In the genomic region with DNA sequence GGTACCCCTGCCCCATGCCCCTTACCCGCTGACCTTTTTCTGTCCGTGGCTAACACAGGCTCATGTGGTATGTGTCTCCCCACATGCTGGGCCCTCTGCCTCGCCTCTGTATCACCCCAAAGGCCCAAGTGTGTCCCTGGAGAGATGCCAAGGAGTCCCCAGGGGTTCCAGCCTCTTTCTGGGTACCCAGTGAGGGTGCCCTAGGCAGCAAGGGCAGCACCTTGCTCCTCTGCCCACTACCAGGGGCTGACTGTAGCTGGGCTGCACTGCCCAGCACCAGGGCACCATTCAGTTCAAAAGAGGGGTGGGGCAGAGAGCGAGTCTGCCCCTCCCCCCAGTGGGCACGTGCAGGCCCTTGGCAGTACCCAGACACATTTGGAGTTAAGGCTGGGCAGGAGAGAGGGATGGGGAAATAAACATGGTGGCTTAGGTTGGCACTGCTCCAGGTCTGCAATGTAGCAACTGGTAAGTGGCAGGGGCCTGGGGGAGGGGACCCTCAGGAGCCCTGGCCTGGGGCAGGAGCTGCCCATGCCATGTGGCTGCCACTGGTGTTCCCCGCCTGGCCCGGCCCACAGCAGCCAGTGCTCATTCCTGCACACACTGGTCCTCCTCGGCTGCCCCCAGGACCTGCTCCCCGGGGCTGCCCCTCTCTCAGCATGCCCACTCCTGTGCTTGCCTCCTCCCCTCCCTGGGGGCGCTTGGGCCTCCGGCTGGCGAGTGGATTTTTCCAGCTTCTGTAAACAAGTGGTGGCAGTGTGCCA, we compare ENCODE assay signal across 1 cellular context.
TF ChIP-seq lines count a peak whose summit lies in the region.

No MANE protein-coding gene starts in this region.

TF ChIP-seq in HepG2, 621 proteins besides CTCF, POLR2A, EP300 and RAD21 (continued from another document and continues in another):
- TF ChIP-seq, protein P1, sequence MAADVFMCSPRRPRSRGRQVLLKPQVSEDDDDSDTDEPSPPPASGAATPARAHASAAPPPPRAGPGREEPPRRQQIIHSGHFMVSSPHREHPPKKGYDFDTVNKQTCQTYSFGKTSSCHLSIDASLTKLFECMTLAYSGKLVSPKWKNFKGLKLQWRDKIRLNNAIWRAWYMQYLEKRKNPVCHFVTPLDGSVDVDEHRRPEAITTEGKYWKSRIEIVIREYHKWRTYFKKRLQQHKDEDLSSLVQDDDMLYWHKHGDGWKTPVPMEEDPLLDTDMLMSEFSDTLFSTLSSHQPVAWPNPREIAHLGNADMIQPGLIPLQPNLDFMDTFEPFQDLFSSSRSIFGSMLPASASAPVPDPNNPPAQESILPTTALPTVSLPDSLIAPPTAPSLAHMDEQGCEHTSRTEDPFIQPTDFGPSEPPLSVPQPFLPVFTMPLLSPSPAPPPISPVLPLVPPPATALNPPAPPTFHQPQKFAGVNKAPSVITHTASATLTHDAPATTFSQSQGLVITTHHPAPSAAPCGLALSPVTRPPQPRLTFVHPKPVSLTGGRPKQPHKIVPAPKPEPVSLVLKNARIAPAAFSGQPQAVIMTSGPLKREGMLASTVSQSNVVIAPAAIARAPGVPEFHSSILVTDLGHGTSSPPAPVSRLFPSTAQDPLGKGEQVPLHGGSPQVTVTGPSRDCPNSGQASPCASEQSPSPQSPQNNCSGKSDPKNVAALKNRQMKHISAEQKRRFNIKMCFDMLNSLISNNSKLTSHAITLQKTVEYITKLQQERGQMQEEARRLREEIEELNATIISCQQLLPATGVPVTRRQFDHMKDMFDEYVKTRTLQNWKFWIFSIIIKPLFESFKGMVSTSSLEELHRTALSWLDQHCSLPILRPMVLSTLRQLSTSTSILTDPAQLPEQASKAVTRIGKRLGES (CRISPR knock-in tag; IDR thresholded peaks at IDR 0.05; ENCODE audit: borderline replicate concordance), result no peak
- TF ChIP-seq, protein P2, sequence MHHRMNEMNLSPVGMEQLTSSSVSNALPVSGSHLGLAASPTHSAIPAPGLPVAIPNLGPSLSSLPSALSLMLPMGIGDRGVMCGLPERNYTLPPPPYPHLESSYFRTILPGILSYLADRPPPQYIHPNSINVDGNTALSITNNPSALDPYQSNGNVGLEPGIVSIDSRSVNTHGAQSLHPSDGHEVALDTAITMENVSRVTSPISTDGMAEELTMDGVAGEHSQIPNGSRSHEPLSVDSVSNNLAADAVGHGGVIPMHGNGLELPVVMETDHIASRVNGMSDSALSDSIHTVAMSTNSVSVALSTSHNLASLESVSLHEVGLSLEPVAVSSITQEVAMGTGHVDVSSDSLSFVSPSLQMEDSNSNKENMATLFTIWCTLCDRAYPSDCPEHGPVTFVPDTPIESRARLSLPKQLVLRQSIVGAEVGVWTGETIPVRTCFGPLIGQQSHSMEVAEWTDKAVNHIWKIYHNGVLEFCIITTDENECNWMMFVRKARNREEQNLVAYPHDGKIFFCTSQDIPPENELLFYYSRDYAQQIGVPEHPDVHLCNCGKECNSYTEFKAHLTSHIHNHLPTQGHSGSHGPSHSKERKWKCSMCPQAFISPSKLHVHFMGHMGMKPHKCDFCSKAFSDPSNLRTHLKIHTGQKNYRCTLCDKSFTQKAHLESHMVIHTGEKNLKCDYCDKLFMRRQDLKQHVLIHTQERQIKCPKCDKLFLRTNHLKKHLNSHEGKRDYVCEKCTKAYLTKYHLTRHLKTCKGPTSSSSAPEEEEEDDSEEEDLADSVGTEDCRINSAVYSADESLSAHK (CRISPR knock-in tag; IDR thresholded peaks at IDR 0.05; ENCODE audit: borderline replicate concordance), result no peak
- TF ChIP-seq BORCS8-MEF2B (CRISPR knock-in tag; IDR thresholded peaks at IDR 0.05) (no peak), BRCA1 (CRISPR knock-in tag; IDR thresholded peaks at IDR 0.05) (no peak), IRF2 (CRISPR knock-in tag; IDR thresholded peaks at IDR 0.05) (0 out of 2 replicates have a peak, but pooled peaks have one; percentile 19), GATAD2A (CRISPR knock-in tag; IDR thresholded peaks at IDR 0.05) (peak; percentile 82; the same call in 1 of the 2 replicates), ZNF703 (CRISPR knock-in tag; IDR thresholded peaks at IDR 0.05; ENCODE audit: borderline replicate concordance) (no peak), ADNP (CRISPR knock-in tag; IDR thresholded peaks at IDR 0.05) (no peak), MAFK (conservative IDR thresholded peaks at IDR 0.05 in 1 of 2, IDR thresholded peaks at IDR 0.05 in 1 of 2; ENCODE audit: low read length in 2 of 2) (no peak), KAT2B (IDR thresholded peaks at IDR 0.05; ENCODE audit: borderline replicate concordance, low read depth, low read length) (no peak), AHR (CRISPR knock-in tag; IDR thresholded peaks at IDR 0.05) (no peak), ZNF263 (CRISPR knock-in tag; IDR thresholded peaks at IDR 0.05) (peak; percentile 57), ZNF720 (CRISPR knock-in tag; IDR thresholded peaks at IDR 0.05) (no peak), ZFY (CRISPR knock-in tag; IDR thresholded peaks at IDR 0.05) (no peak), PAX8 (CRISPR knock-in tag; IDR thresholded peaks at IDR 0.05; ENCODE audit: borderline replicate concordance) (no peak), NR3C1 (CRISPR knock-in tag; IDR thresholded peaks at IDR 0.05) (no peak), NKX3-1 (CRISPR knock-in tag; IDR thresholded peaks at IDR 0.05) (no peak), ZNF761 (CRISPR knock-in tag; conservative IDR thresholded peaks at IDR 0.05) (0 out of 2 replicates have a peak, but pooled peaks have one; percentile 13), MATR3 (CRISPR knock-in tag; IDR thresholded peaks at IDR 0.05) (no peak), SOX6 (IDR thresholded peaks at IDR 0.05) (no peak), SOX6 (CRISPR knock-in tag; IDR thresholded peaks at IDR 0.05) (peak; percentile 21), ZNF841 (CRISPR knock-in tag; IDR thresholded peaks at IDR 0.05; ENCODE audit: borderline replicate concordance) (no peak), CHD4 (IDR thresholded peaks at IDR 0.05; ENCODE audit: borderline replicate concordance, low read length) (peak; percentile 15; the same call in 1 of the 2 replicates), NFIB (CRISPR knock-in tag; IDR thresholded peaks at IDR 0.05; ENCODE audit: borderline replicate concordance) (no peak), SMYD3 (CRISPR knock-in tag; IDR thresholded peaks at IDR 0.05) (no peak), SP5 (CRISPR knock-in tag; IDR thresholded peaks at IDR 0.05; ENCODE audit: borderline replicate concordance, low read depth) (no peak; the same call in 1 of the 2 replicates), HOXA5 (CRISPR knock-in tag; IDR thresholded peaks at IDR 0.05) (no peak), ZFX (CRISPR knock-in tag; IDR thresholded peaks at IDR 0.05; ENCODE audit: low read depth) (no peak; the same call in 1 of the 2 replicates), ZNF883 (CRISPR knock-in tag; IDR thresholded peaks at IDR 0.05; ENCODE audit: not compliant biosample characterization) (peak; percentile 66)
- TF ChIP-seq, protein P3, sequence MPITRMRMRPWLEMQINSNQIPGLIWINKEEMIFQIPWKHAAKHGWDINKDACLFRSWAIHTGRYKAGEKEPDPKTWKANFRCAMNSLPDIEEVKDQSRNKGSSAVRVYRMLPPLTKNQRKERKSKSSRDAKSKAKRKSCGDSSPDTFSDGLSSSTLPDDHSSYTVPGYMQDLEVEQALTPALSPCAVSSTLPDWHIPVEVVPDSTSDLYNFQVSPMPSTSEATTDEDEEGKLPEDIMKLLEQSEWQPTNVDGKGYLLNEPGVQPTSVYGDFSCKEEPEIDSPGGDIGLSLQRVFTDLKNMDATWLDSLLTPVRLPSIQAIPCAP (CRISPR knock-in tag; IDR thresholded peaks at IDR 0.05; ENCODE audit: low read depth), result no peak
- TF ChIP-seq, protein P4, sequence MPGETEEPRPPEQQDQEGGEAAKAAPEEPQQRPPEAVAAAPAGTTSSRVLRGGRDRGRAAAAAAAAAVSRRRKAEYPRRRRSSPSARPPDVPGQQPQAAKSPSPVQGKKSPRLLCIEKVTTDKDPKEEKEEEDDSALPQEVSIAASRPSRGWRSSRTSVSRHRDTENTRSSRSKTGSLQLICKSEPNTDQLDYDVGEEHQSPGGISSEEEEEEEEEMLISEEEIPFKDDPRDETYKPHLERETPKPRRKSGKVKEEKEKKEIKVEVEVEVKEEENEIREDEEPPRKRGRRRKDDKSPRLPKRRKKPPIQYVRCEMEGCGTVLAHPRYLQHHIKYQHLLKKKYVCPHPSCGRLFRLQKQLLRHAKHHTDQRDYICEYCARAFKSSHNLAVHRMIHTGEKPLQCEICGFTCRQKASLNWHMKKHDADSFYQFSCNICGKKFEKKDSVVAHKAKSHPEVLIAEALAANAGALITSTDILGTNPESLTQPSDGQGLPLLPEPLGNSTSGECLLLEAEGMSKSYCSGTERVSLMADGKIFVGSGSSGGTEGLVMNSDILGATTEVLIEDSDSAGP (CRISPR knock-in tag; IDR thresholded peaks at IDR 0.05; ENCODE audit: borderline replicate concordance), result peak; percentile 14; the same call in 1 of the 2 replicates
- TF ChIP-seq, protein P5, sequence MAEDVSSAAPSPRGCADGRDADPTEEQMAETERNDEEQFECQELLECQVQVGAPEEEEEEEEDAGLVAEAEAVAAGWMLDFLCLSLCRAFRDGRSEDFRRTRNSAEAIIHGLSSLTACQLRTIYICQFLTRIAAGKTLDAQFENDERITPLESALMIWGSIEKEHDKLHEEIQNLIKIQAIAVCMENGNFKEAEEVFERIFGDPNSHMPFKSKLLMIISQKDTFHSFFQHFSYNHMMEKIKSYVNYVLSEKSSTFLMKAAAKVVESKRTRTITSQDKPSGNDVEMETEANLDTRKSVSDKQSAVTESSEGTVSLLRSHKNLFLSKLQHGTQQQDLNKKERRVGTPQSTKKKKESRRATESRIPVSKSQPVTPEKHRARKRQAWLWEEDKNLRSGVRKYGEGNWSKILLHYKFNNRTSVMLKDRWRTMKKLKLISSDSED (CRISPR knock-in tag; IDR thresholded peaks at IDR 0.05), result no peak
- TF ChIP-seq, protein P6, sequence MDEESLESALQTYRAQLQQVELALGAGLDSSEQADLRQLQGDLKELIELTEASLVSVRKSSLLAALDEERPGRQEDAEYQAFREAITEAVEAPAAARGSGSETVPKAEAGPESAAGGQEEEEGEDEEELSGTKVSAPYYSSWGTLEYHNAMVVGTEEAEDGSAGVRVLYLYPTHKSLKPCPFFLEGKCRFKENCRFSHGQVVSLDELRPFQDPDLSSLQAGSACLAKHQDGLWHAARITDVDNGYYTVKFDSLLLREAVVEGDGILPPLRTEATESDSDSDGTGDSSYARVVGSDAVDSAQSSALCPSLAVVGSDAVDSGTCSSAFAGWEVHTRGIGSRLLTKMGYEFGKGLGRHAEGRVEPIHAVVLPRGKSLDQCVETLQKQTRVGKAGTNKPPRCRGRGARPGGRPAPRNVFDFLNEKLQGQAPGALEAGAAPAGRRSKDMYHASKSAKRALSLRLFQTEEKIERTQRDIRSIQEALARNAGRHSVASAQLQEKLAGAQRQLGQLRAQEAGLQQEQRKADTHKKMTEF (CRISPR knock-in tag; IDR thresholded peaks at IDR 0.05), result no peak
- TF ChIP-seq, protein P7, sequence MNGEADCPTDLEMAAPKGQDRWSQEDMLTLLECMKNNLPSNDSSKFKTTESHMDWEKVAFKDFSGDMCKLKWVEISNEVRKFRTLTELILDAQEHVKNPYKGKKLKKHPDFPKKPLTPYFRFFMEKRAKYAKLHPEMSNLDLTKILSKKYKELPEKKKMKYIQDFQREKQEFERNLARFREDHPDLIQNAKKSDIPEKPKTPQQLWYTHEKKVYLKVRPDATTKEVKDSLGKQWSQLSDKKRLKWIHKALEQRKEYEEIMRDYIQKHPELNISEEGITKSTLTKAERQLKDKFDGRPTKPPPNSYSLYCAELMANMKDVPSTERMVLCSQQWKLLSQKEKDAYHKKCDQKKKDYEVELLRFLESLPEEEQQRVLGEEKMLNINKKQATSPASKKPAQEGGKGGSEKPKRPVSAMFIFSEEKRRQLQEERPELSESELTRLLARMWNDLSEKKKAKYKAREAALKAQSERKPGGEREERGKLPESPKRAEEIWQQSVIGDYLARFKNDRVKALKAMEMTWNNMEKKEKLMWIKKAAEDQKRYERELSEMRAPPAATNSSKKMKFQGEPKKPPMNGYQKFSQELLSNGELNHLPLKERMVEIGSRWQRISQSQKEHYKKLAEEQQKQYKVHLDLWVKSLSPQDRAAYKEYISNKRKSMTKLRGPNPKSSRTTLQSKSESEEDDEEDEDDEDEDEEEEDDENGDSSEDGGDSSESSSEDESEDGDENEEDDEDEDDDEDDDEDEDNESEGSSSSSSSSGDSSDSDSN (CRISPR knock-in tag; IDR thresholded peaks at IDR 0.05), result 0 out of 2 replicates have a peak, but pooled peaks have one; percentile 11
- TF ChIP-seq, protein P8, sequence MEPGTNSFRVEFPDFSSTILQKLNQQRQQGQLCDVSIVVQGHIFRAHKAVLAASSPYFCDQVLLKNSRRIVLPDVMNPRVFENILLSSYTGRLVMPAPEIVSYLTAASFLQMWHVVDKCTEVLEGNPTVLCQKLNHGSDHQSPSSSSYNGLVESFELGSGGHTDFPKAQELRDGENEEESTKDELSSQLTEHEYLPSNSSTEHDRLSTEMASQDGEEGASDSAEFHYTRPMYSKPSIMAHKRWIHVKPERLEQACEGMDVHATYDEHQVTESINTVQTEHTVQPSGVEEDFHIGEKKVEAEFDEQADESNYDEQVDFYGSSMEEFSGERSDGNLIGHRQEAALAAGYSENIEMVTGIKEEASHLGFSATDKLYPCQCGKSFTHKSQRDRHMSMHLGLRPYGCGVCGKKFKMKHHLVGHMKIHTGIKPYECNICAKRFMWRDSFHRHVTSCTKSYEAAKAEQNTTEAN (CRISPR knock-in tag; conservative IDR thresholded peaks at IDR 0.05), result no peak
- TF ChIP-seq, protein P9, sequence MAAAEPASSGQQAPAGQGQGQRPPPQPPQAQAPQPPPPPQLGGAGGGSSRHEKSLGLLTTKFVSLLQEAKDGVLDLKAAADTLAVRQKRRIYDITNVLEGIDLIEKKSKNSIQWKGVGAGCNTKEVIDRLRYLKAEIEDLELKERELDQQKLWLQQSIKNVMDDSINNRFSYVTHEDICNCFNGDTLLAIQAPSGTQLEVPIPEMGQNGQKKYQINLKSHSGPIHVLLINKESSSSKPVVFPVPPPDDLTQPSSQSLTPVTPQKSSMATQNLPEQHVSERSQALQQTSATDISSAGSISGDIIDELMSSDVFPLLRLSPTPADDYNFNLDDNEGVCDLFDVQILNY (CRISPR knock-in tag; conservative IDR thresholded peaks at IDR 0.05), result no peak
- TF ChIP-seq, protein P10, sequence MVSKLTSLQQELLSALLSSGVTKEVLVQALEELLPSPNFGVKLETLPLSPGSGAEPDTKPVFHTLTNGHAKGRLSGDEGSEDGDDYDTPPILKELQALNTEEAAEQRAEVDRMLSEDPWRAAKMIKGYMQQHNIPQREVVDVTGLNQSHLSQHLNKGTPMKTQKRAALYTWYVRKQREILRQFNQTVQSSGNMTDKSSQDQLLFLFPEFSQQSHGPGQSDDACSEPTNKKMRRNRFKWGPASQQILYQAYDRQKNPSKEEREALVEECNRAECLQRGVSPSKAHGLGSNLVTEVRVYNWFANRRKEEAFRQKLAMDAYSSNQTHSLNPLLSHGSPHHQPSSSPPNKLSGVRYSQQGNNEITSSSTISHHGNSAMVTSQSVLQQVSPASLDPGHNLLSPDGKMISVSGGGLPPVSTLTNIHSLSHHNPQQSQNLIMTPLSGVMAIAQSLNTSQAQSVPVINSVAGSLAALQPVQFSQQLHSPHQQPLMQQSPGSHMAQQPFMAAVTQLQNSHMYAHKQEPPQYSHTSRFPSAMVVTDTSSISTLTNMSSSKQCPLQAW (CRISPR knock-in tag; IDR thresholded peaks at IDR 0.05), result no peak
- TF ChIP-seq, protein P11, sequence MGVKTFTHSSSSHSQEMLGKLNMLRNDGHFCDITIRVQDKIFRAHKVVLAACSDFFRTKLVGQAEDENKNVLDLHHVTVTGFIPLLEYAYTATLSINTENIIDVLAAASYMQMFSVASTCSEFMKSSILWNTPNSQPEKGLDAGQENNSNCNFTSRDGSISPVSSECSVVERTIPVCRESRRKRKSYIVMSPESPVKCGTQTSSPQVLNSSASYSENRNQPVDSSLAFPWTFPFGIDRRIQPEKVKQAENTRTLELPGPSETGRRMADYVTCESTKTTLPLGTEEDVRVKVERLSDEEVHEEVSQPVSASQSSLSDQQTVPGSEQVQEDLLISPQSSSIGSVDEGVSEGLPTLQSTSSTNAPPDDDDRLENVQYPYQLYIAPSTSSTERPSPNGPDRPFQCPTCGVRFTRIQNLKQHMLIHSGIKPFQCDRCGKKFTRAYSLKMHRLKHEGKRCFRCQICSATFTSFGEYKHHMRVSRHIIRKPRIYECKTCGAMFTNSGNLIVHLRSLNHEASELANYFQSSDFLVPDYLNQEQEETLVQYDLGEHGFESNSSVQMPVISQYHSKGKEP (CRISPR knock-in tag; IDR thresholded peaks at IDR 0.05), result no peak
